ENCODE assay signal across 13 cellular contexts in genomic region chr2:28545590-28546195, GRCh38. TPM values are rescaled to one million over a fixed set of nuclear protein-coding genes. Genes with fewer than 3 reads are reported as not detected.
A peak's percentile ranks its signal among the peaks of the same experiment; 100 is the strongest.
DNase-seq lines count a peak whose midpoint lies in the region; ATAC-seq and TF ChIP-seq lines count a peak whose summit lies in the region.
"Had no signal": no experiment of that assay in that cellular context is flagged by ENCODE, and none has a peak within 500 bp of the region (broad histone marks: within the 10 kb centered on the region; RNA-seq: fewer than 3 reads in every experiment).

No MANE protein-coding gene starts in this region.

- CTCF ChIA-PET in CD8-positive, alpha-beta memory T cell (lab: Charles Lee) = no interaction called here
- CTCF ChIA-PET in PC-9 (lab: Charles Lee) = no interaction called here

- H3K9me3 Mint-ChIP-seq in CD8-positive, alpha-beta memory T cell = no peaks in the 10 kb centered on the region

- TSS peak; percentile 87 for BruUV-seq in PC-9 (replicated peaks; lab: Mats Ljungman, UMichigan)

- H3K27ac Mint-ChIP-seq in CD8-positive, alpha-beta memory T cell = peak overlapping the region; percentile 43 to 98 (median 94)

- H3K9ac ChIP-seq in mucosa of stomach (ENCODE audit: low read length) = peak overlapping the region; percentile 68

- no peaks in the 10 kb centered on the region for H3K36me3 ChIP-seq in CD8-positive, alpha-beta memory T cell (ENCODE audit: insufficient read depth, low read length)
- H3K36me3 ChIP-seq in PC-9 (ENCODE audit: low read depth) (no peaks in the 10 kb centered on the region), adrenal gland (replicated peaks in 1 of 2) (no peaks in the 10 kb centered on the region), mucosa of stomach (ENCODE audit: control insufficient read depth, insufficient read depth, low read length) (no peaks in the 10 kb centered on the region)
- H3K36me3 ChIP-seq: left ventricle myocardium inferior, pancreas had no signal

- H3K36me3 Mint-ChIP-seq in CD8-positive, alpha-beta memory T cell = no peaks in the 10 kb centered on the region

- H3K9me3 ChIP-seq in CD8-positive, alpha-beta memory T cell (ENCODE audit: low read length) = no peaks in the 10 kb centered on the region
- no peaks in the 10 kb centered on the region for H3K9me3 ChIP-seq in PC-9 (ENCODE audit: insufficient read depth, low read depth)
- no peaks in the 10 kb centered on the region for H3K9me3 ChIP-seq in adrenal gland (replicated peaks in 1 of 3)
- H3K9me3 ChIP-seq in mucosa of stomach (ENCODE audit: control insufficient read depth, low read length) = no peaks in the 10 kb centered on the region
- H3K9me3 ChIP-seq: left ventricle myocardium inferior, pancreas had no signal

- peaks cover 0 to 4% of the 10 kb centered on the region in 2 donors for H3K27me3 Mint-ChIP-seq in CD8-positive, alpha-beta memory T cell

- intact Hi-C loops in PC-9 (cut with micrococcal nuclease; ENCODE audit: unreplicated experiment) = loop anchor here (10.0 kb wide), 1 partner anchor 151 kb away; the partner anchor contains the start of gene FOSL2
- intact Hi-C loops in adrenal gland (cut with DNase I) = no loop called here

- H3K4me2 ChIP-seq in PC-9 = peak overlapping the region; percentile 68

- peaks cover 43% of the 10 kb centered on the region for H3K4me1 ChIP-seq in CD8-positive, alpha-beta memory T cell (ENCODE audit: insufficient read depth, low read length)
- H3K4me1 ChIP-seq in PC-9 (replicated peaks; ENCODE audit: insufficient read depth) (peaks cover 40% of the 10 kb centered on the region), adrenal gland (replicated peaks in 1 of 2) (peaks cover 21 to 27% of the 10 kb centered on the region in 2 donors), mucosa of stomach (ENCODE audit: control insufficient read depth, insufficient read depth, low read length) (peaks cover 42% of the 10 kb centered on the region)
- H3K4me1 ChIP-seq: left ventricle myocardium inferior, pancreas had no signal

- TF ChIP-seq CTCF in PC-9 (conservative IDR thresholded peaks at IDR 0.05) = no peak
- no peak for TF ChIP-seq CTCF in adrenal gland (IDR thresholded peaks at IDR 0.05)

- H4K20me1 ChIP-seq in PC-9 (ENCODE audit: insufficient read depth) = no peaks in the 10 kb centered on the region

- peak overlapping the region; percentile 34 for H2AFZ ChIP-seq in PC-9

- no peaks in the 10 kb centered on the region for H3K79me2 ChIP-seq in PC-9 (ENCODE audit: low read depth)

- H3K27me3 ChIP-seq in CD8-positive, alpha-beta memory T cell (ENCODE audit: insufficient read depth, low read length, poor library complexity, severe bottlenecking) = no peaks in the 10 kb centered on the region
- H3K27me3 ChIP-seq in PC-9 (ENCODE audit: insufficient read depth, low read depth) = no peaks in the 10 kb centered on the region
- no peaks in the 10 kb centered on the region for H3K27me3 ChIP-seq in adrenal gland
- H3K27me3 ChIP-seq in mucosa of stomach (ENCODE audit: control insufficient read depth, insufficient read depth, low read length) = no peaks in the 10 kb centered on the region
- H3K27me3 ChIP-seq: pancreas had no signal

- peak in 3 of 5 donors; percentile 16 to 57 (median 45) for DNase-seq in CD8-positive, alpha-beta memory T cell
- DNase-seq in PC-9 (peak in 1 of 2 experiments; percentile 1), adrenal gland (no peak), cerebellar cortex (ENCODE audit: low spot score) (no peak), DMS153 (lab: John Stamatoyannopoulos, UW) (no peak), SIG-M5 (lab: John Stamatoyannopoulos, UW) (no peak)
- DNase-seq: aorta; left ventricle myocardium inferior; NCI-H1694 treated with DMSO at 0.1 percent for 48 hours; pancreas; stimulated activated CD4-positive, alpha-beta T cell treated with anti-CD3 and anti-CD28 coated beads, Interleukin-4, amount 100 ng/mL, for 1 hour had no signal

- TF ChIP-seq POLR2A in adrenal gland (IDR thresholded peaks at IDR 0.05) = no peak

- WGBS in adrenal gland, 4 donors = 86 to 93% (median 92%) methylated on average over 6 to 9 of the region's 9 CpGs

- ATAC-seq in GM21423 (IDR thresholded peaks at IDR 0.05; ENCODE audit: unreplicated experiment) = no peak

- peaks cover 31% of the 10 kb centered on the region for H3F3A ChIP-seq in PC-9 (ENCODE audit: insufficient read depth, low read depth)

- peaks cover 40 to 46% (median 42%) of the 10 kb centered on the region in 3 donors for H3K4me1 Mint-ChIP-seq in CD8-positive, alpha-beta memory T cell

- H3K4me3 Mint-ChIP-seq in CD8-positive, alpha-beta memory T cell = peak overlapping the region; percentile 37 to 92 (median 60)

- POLR2A ChIA-PET in CD8-positive, alpha-beta memory T cell (lab: Charles Lee) = no interaction called here
- POLR2A ChIA-PET in PC-9 (lab: Charles Lee; ENCODE audit: unreplicated experiment) = interaction anchor here (0.7 kb wide), 1 partner anchor 836 kb away, joined by 4 read pairs; no protein-coding TSS in a partner anchor

- peak overlapping the region; percentile 35 for H3K4me3 ChIP-seq in CD8-positive, alpha-beta memory T cell (ENCODE audit: low read length)
- H3K4me3 ChIP-seq in PC-9 = peak overlapping the region; percentile 25; the same call in 1 of the 2 replicates
- H3K4me3 ChIP-seq in adrenal gland = no peak overlapping the region
- H3K4me3 ChIP-seq in mucosa of stomach (ENCODE audit: low read length) = peak overlapping the region; percentile 70
- H3K4me3 ChIP-seq: left ventricle myocardium inferior, pancreas had no signal

- no peaks in the 10 kb centered on the region for H3K9me2 ChIP-seq in PC-9 (ENCODE audit: insufficient read depth)

- peak overlapping the region; percentile 40 for H3K27ac ChIP-seq in CD8-positive, alpha-beta memory T cell (ENCODE audit: low read depth, low read length)
- H3K27ac ChIP-seq in PC-9 (peak overlapping the region; percentile 82), adrenal gland (peak overlapping the region in 3 of 5 donors; percentile 37 to 84 (median 83))
- H3K27ac ChIP-seq: left ventricle myocardium inferior, pancreas had no signal

RNA-seq across cellular contexts. Expression of gene PLB1, which starts 49.8 kb away (rescaled TPM):
- total RNA-seq in CD8-positive, alpha-beta memory T cell = under 1 TPM; 0.35 to 0.39 TPM
- polyA plus RNA-seq in CD8-positive, alpha-beta memory T cell = 0.16 TPM
- 1.7 and 2.7 TPM in 2 replicates for total RNA-seq in PC-9 (2021)
- total RNA-seq in adrenal gland = 10 to 100 TPM in 3 of 8 donors, 1 to 10 TPM in 5; 1.0 to 33.6 (median 8.1) TPM
- 10 to 100 TPM in 1 of 3 donors, 1 to 10 TPM in 2; 4.1 to 44.3 (median 7.7) TPM for polyA plus RNA-seq in adrenal gland

Comparison
In these comparisons a context has a peak if more than half of its experiments do, and no peak if none do; other contexts are left out.
1. DNase-seq: peak in CD8-positive, alpha-beta memory T cell (3 of 5); none in adrenal gland (0 of 7), cerebellar cortex (single experiment), DMS153 (single experiment) and SIG-M5 (single experiment).
2. H3K4me3 ChIP-seq: peak in CD8-positive, alpha-beta memory T cell (single experiment), PC-9 (single experiment) and mucosa of stomach (single experiment); none in adrenal gland (0 of 4).
3. Peak in every context shown above with its lines, with median percentiles within 50 percentile points of each other: H3K27ac ChIP-seq.